Comparison of ENCODE assay signal across 8 cellular contexts in the genomic region with DNA sequence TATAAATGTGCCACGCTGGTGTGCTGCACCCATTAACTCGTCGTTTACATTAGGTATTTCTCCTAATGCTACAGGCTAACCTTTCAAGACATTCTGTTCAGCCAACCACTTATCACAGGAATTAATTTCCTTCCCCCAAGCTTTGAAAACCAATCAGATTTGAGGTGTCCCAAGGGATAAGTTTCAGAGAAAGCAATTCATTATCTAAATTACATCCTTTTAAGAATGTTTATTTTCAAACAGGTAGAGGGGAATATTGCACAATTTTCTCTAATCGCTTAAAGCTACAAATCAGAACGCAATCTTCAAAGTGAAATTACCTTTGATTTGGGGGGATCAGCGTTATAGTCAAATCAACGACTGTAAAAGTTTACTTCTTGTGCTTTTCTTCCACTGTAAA. TPM values are rescaled to one million over a fixed set of nuclear protein-coding genes. Genes with fewer than 3 reads are reported as not detected.
A peak's percentile ranks its signal among the peaks of the same experiment; 100 is the strongest.
DNase-seq lines count a peak whose midpoint lies in the region; ATAC-seq and TF ChIP-seq lines count a peak whose summit lies in the region.

No MANE protein-coding gene starts in this region.

- H2BK15ac ChIP-seq in mesenchymal stem cell (ENCODE audit: low read depth, poor library complexity, severe bottlenecking): no peak overlapping the region

- H2BK5ac ChIP-seq in mesenchymal stem cell (ENCODE audit: low read depth, low read length, poor library complexity, severe bottlenecking): no peak overlapping the region

- H3K14ac ChIP-seq in mesenchymal stem cell (ENCODE audit: low read length in 2 of 2): no peak overlapping the region

- H3K9me3 ChIP-seq in body of pancreas (no peaks in the 10 kb centered on the region), mesenchymal stem cell (ENCODE audit: control insufficient read depth, low read length) (no peaks in the 10 kb centered on the region)

- H4K91ac ChIP-seq in mesenchymal stem cell (ENCODE audit: low read length): no peak overlapping the region

- WGBS in body of pancreas, 2 donors: 1 to 4% methylated on average over 7 of the region's 7 CpGs
- WGBS in mesenchymal stem cell: 2% methylated on average over 3 of the region's 7 CpGs

- H2BK12ac ChIP-seq in mesenchymal stem cell (ENCODE audit: low read length in 2 of 2): no peak overlapping the region

- no peak overlapping the region for H2AK5ac ChIP-seq in mesenchymal stem cell (ENCODE audit: low read length, severe bottlenecking)

- ATAC-seq in body of pancreas (no peak), GM18517 (IDR thresholded peaks at IDR 0.05; ENCODE audit: unreplicated experiment) (no peak), GM21526 (IDR thresholded peaks at IDR 0.05; ENCODE audit: low FRiP score, unreplicated experiment) (no peak)
- ATAC-seq in activated CD4-positive, CD25-positive, alpha-beta regulatory T cell treated with anti-CD3 and anti-CD28 coated beads, Interleukin-2, amount 50 U/mL, for 24 hours: no peak

- intact Hi-C loops in body of pancreas (cut with DNase I): no loop called here

- peaks cover 13% of the 10 kb centered on the region for H3K4me1 ChIP-seq in body of pancreas
- peaks cover 2% of the 10 kb centered on the region for H3K4me1 ChIP-seq in mesenchymal stem cell (ENCODE audit: control insufficient read depth, insufficient read depth, low read depth, low read length)

- H3K23ac ChIP-seq in mesenchymal stem cell (ENCODE audit: low read length in 2 of 2): no peak overlapping the region

- H4K8ac ChIP-seq in mesenchymal stem cell (ENCODE audit: low read length): no peak overlapping the region

- TF ChIP-seq CTCF in NB4 (IDR thresholded peaks at IDR 0.05; ENCODE audit: low read depth, low read length): no peak
- no peak for TF ChIP-seq CTCF in body of pancreas (IDR thresholded peaks at IDR 0.05)

- peak; percentile 30 for DNase-seq in DMS153 treated with DMSO at 0.1 percent for 48 hours (lab: John Stamatoyannopoulos, UW; ENCODE audit: unreplicated experiment)
- peak; percentile 43 for DNase-seq in NB4 (ENCODE audit: low read depth)
- DNase-seq in body of pancreas: no peak
- peak; percentile 47 for DNase-seq in mesenchymal stem cell
- DNase-seq in iPS-NIHi11 (ENCODE audit: low spot score): no peak

- H3K27me3 ChIP-seq in body of pancreas (no peaks in the 10 kb centered on the region), mesenchymal stem cell (ENCODE audit: control insufficient read depth in 1 of 2, insufficient read depth in 1 of 2, low read length in 2 of 2) (no peaks in the 10 kb centered on the region)

- no peak overlapping the region for H3K4ac ChIP-seq in mesenchymal stem cell (ENCODE audit: low read depth in 1 of 2, low read length in 2 of 2)

- peak overlapping the region; percentile 51 for H3K4me2 ChIP-seq in mesenchymal stem cell (ENCODE audit: low read length, poor library complexity, severe bottlenecking)

- H3K9ac ChIP-seq in mesenchymal stem cell (ENCODE audit: low read length): peak overlapping the region; percentile 92

- TF ChIP-seq POLR2A in NB4 (IDR thresholded peaks at IDR 0.05; ENCODE audit: extremely low read depth, insufficient read length) (no peak), body of pancreas (IDR thresholded peaks at IDR 0.05) (no peak)

- H3K18ac ChIP-seq in mesenchymal stem cell (ENCODE audit: low read depth in 1 of 2, low read length in 2 of 2): no peak overlapping the region

- H3K4me3 ChIP-seq in NB4 (ENCODE audit: low read depth, low read length) (peak overlapping the region; percentile 90), body of pancreas (peak overlapping the region; percentile 80 to 92), mesenchymal stem cell (ENCODE audit: insufficient read depth in 1 of 2, low read depth in 1 of 2, low read length in 2 of 2) (peak overlapping the region in 1 of 2 experiments; percentile 94)

- no peak overlapping the region for H2AFZ ChIP-seq in mesenchymal stem cell (ENCODE audit: low read depth, low read length)

- H3K79me1 ChIP-seq in mesenchymal stem cell (replicated peaks; ENCODE audit: low read length, poor library complexity, severe bottlenecking): peaks cover 5% of the 10 kb centered on the region

- H3K27ac ChIP-seq in body of pancreas (peak overlapping the region in 3 of 4 donors; percentile 95 to 99 (median 98)), mesenchymal stem cell (ENCODE audit: low read length, poor library complexity, severe bottlenecking) (peak overlapping the region; percentile 75)

- no peak overlapping the region for H2BK120ac ChIP-seq in mesenchymal stem cell (ENCODE audit: low read depth, low read length)

- H3K36me3 ChIP-seq in body of pancreas (replicated peaks in 1 of 2; ENCODE audit: insufficient read depth in 1 of 2, low read depth in 2 of 2) (no peaks in the 10 kb centered on the region), mesenchymal stem cell (ENCODE audit: control insufficient read depth in 1 of 2, insufficient read depth in 2 of 2, low read depth in 1 of 2, low read length in 2 of 2) (peaks cover 0 to 3% of the 10 kb centered on the region in 2 experiments)

RNA-seq across cellular contexts. Expression of gene CLOCK, which starts 1.6 kb away (rescaled TPM):
- total RNA-seq in body of pancreas: 10 to 100 TPM in 1 of 2 donors, 1 to 10 TPM in 1; 6.3 to 13.7 TPM
- polyA plus RNA-seq in mesenchymal stem cell (2013, experiment 1 of 2): 10.4 TPM
- polyA plus RNA-seq in mesenchymal stem cell (2013, experiment 2 of 2): 11.6 TPM

RNA-seq across cellular contexts. Expression of gene PDCL2, which starts 46.9 kb away (rescaled TPM):
- total RNA-seq in body of pancreas: not detected
- polyA plus RNA-seq in mesenchymal stem cell (2013, experiment 1 of 2): not detected
- polyA plus RNA-seq in mesenchymal stem cell (2013, experiment 2 of 2): not detected

Comparison
In these comparisons a context has a peak if more than half of its experiments do, and no peak if none do; other contexts are left out.
1. DNase-seq: peak in DMS153 treated with DMSO at 0.1 percent for 48 hours (single experiment), NB4 (single experiment) and mesenchymal stem cell (single experiment); none in body of pancreas (0 of 4) and iPS-NIHi11 (single experiment).